Comparison of ENCODE assay signal across 32 cellular contexts in the genomic region with DNA sequence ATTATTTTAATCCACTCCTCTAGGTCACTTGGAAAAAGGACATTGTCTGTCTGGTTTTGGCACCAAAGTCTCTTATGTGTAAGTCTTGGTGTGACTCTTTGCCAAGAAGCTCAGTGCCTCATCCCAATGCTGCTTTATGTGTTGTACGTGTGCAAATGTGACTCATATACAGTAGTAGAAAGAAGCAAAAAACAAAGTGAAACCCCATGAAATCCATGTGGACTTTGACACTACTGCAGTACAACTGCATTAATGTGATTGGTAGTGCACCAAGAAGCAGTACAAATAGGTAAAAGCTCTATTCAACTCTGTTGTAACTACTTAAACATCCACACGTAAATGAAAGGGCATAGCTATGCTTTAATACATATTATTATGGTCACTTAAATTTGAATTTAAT. TPM values are rescaled to one million over a fixed set of nuclear protein-coding genes. Genes with fewer than 3 reads are reported as not detected.
"Had no signal": no experiment of that assay in that cellular context is flagged by ENCODE, and none has a peak within 500 bp of the region (broad histone marks: within the 10 kb centered on the region; RNA-seq: fewer than 3 reads in every experiment).

No MANE protein-coding gene starts in this region.

- H3K27me3 ChIP-seq: stomach, suprapubic skin, testis, thyroid gland, tibial artery, tibial nerve, transverse colon, upper lobe of left lung, upper lobe of right lung, uterus, vagina had no signal

- DNase-seq: stimulated activated CD4-positive, alpha-beta T cell treated with anti-CD3 and anti-CD28 coated beads, Interleukin-2, amount 100 ng/mL, for 48 hours; stimulated activated CD4-positive, alpha-beta T cell treated with anti-CD3 and anti-CD28 coated beads, Interleukin-4, amount 100 ng/mL, for 1 hour; stimulated activated CD4-positive, alpha-beta T cell treated with anti-CD3 and anti-CD28 coated beads, Interleukin-4, amount 100 ng/mL, for 24 hours; stimulated activated CD4-positive, alpha-beta T cell treated with anti-CD3 and anti-CD28 coated beads, Interleukin-4, amount 100 ng/mL, for 4 hours; stimulated activated CD8-positive, alpha-beta memory T cell treated with anti-CD3 and anti-CD28 coated beads, Interleukin-4, amount 100 ng/mL, for 48 hours; stimulated activated naive B cell treated with anti-CD40 and anti-IgM and Interleukin-4, amounts not matched to agents 10 μg/mL and 1 μg/mL and 100 μg/mL, for 72 hours; stimulated activated naive CD4-positive, alpha-beta T cell; stimulated activated naive CD4-positive, alpha-beta T cell treated with Interleukin-2 at 50 U/mL for 16 hours; stimulated activated naive CD8-positive, alpha-beta T cell treated with anti-CD3 and anti-CD28 coated beads, Interleukin-15, amount 100 ng/mL, for 72 hours; stimulated activated naive CD8-positive, alpha-beta T cell treated with anti-CD3 and anti-CD28 coated beads, Interleukin-15, Interleukin-2, amounts not matched to agents 100 U/mL and 50 U/mL, for 24 hours; stomach; substantia nigra; testis; thyroid gland; tibial artery; transverse colon; trophoblast cell; upper lobe of left lung; upper lobe of right lung; uterus had no signal

- H3K4me1 Mint-ChIP-seq: stimulated activated effector memory CD8-positive, alpha-beta T cell treated with anti-CD3 and anti-CD28 coated beads, Interleukin-12 subunit alpha, Interleukin-12 subunit beta, amount 100 ng/mL, for 72 hours; stimulated activated memory B cell treated with anti-CD40 and anti-IgM and Interleukin-4, amounts not matched to agents 10 μg/mL and 1 μg/mL and 100 μg/mL, for 72 hours; stimulated activated naive B cell treated with anti-CD40 and anti-IgM and Interleukin-4, amounts not matched to agents 10 μg/mL and 1 μg/mL and 100 μg/mL, for 72 hours; stimulated activated naive CD8-positive, alpha-beta T cell treated with anti-CD3 and anti-CD28 coated beads, Interleukin-15, amount 100 ng/mL, for 72 hours had no signal

- H3K9me3 Mint-ChIP-seq: stimulated activated effector memory CD8-positive, alpha-beta T cell treated with anti-CD3 and anti-CD28 coated beads, Interleukin-12 subunit alpha, Interleukin-12 subunit beta, amount 100 ng/mL, for 72 hours; stimulated activated memory B cell treated with anti-CD40 and anti-IgM and Interleukin-4, amounts not matched to agents 10 μg/mL and 1 μg/mL and 100 μg/mL, for 72 hours; stimulated activated naive B cell treated with anti-CD40 and anti-IgM and Interleukin-4, amounts not matched to agents 10 μg/mL and 1 μg/mL and 100 μg/mL, for 72 hours; stimulated activated naive CD8-positive, alpha-beta T cell treated with anti-CD3 and anti-CD28 coated beads, Interleukin-15, amount 100 ng/mL, for 72 hours; stimulated activated naive CD8-positive, alpha-beta T cell treated with anti-CD3 and anti-CD28 coated beads, Interleukin-15, Interleukin-2, amounts not matched to agents 100 ng/mL and 50 ng/mL, for 24 hours; type B pancreatic cell had no signal

- H3K9me3 ChIP-seq: stomach, suprapubic skin, testis, thoracic aorta, thyroid gland, tibial artery, tibial nerve, transverse colon, upper lobe of left lung, upper lobe of right lung, uterus, vagina had no signal

- H3K36me3 Mint-ChIP-seq: stimulated activated effector memory CD8-positive, alpha-beta T cell treated with anti-CD3 and anti-CD28 coated beads, Interleukin-12 subunit alpha, Interleukin-12 subunit beta, amount 100 ng/mL, for 72 hours; stimulated activated memory B cell treated with anti-CD40 and anti-IgM and Interleukin-4, amounts not matched to agents 10 μg/mL and 1 μg/mL and 100 μg/mL, for 72 hours; stimulated activated naive B cell treated with anti-CD40 and anti-IgM and Interleukin-4, amounts not matched to agents 10 μg/mL and 1 μg/mL and 100 μg/mL, for 72 hours; type B pancreatic cell had no signal

- H3K27ac Mint-ChIP-seq: stimulated activated effector memory CD8-positive, alpha-beta T cell treated with anti-CD3 and anti-CD28 coated beads, Interleukin-12 subunit alpha, Interleukin-12 subunit beta, amount 100 ng/mL, for 72 hours; stimulated activated memory B cell treated with anti-CD40 and anti-IgM and Interleukin-4, amounts not matched to agents 10 μg/mL and 1 μg/mL and 100 μg/mL, for 72 hours; stimulated activated naive B cell treated with anti-CD40 and anti-IgM and Interleukin-4, amounts not matched to agents 10 μg/mL and 1 μg/mL and 100 μg/mL, for 72 hours; stimulated activated naive CD8-positive, alpha-beta T cell treated with anti-CD3 and anti-CD28 coated beads, Interleukin-15, amount 100 ng/mL, for 72 hours; stimulated activated naive CD8-positive, alpha-beta T cell treated with anti-CD3 and anti-CD28 coated beads, Interleukin-15, Interleukin-2, amounts not matched to agents 100 ng/mL and 50 ng/mL, for 24 hours; type B pancreatic cell had no signal

- H3K36me3 ChIP-seq: stomach, suprapubic skin, thoracic aorta, thyroid gland, tibial artery, transverse colon, upper lobe of left lung, upper lobe of right lung, uterus, vagina had no signal

- ATAC-seq: stimulated activated effector memory CD8-positive, alpha-beta T cell treated with anti-CD3 and anti-CD28 coated beads, Interleukin-12 subunit alpha, Interleukin-12 subunit beta, amount 100 ng/mL, for 72 hours; stimulated activated memory B cell treated with anti-CD40 and anti-IgM and Interleukin-4, amounts not matched to agents 10 μg/mL and 1 μg/mL and 100 μg/mL, for 72 hours; stimulated activated naive B cell treated with anti-CD40 and anti-IgM and Interleukin-4, amounts not matched to agents 10 μg/mL and 1 μg/mL and 100 μg/mL, for 72 hours; stimulated activated naive CD8-positive, alpha-beta T cell treated with anti-CD3 and anti-CD28 coated beads, Interleukin-15, amount 100 ng/mL, for 72 hours; stimulated activated naive CD8-positive, alpha-beta T cell treated with anti-CD3 and anti-CD28 coated beads, Interleukin-15, Interleukin-2, amounts not matched to agents 100 U/mL and 50 U/mL, for 24 hours; upper lobe of right lung had no signal

- H3K4me1 ChIP-seq: stomach, suprapubic skin, testis, thyroid gland, tibial artery, tibial nerve, transverse colon, upper lobe of left lung, upper lobe of right lung, uterus, vagina had no signal

- H3K4me3 ChIP-seq: stomach, suprapubic skin, testis, thoracic aorta, thyroid gland, tibial artery, tibial nerve, transverse colon, upper lobe of left lung, upper lobe of right lung, uterus, vagina had no signal

- H3K27me3 Mint-ChIP-seq: stimulated activated memory B cell treated with anti-CD40 and anti-IgM and Interleukin-4, amounts not matched to agents 10 μg/mL and 1 μg/mL and 100 μg/mL, for 72 hours; stimulated activated naive B cell treated with anti-CD40 and anti-IgM and Interleukin-4, amounts not matched to agents 10 μg/mL and 1 μg/mL and 100 μg/mL, for 72 hours; stimulated activated naive CD8-positive, alpha-beta T cell treated with anti-CD3 and anti-CD28 coated beads, Interleukin-15, amount 100 ng/mL, for 72 hours; stimulated activated naive CD8-positive, alpha-beta T cell treated with anti-CD3 and anti-CD28 coated beads, Interleukin-15, Interleukin-2, amounts not matched to agents 100 ng/mL and 50 ng/mL, for 24 hours; type B pancreatic cell had no signal

- FAIRE-seq: urothelium cell line had no signal

- H3K4me3 Mint-ChIP-seq: stimulated activated effector memory CD8-positive, alpha-beta T cell treated with anti-CD3 and anti-CD28 coated beads, Interleukin-12 subunit alpha, Interleukin-12 subunit beta, amount 100 ng/mL, for 72 hours; stimulated activated memory B cell treated with anti-CD40 and anti-IgM and Interleukin-4, amounts not matched to agents 10 μg/mL and 1 μg/mL and 100 μg/mL, for 72 hours; stimulated activated naive B cell treated with anti-CD40 and anti-IgM and Interleukin-4, amounts not matched to agents 10 μg/mL and 1 μg/mL and 100 μg/mL, for 72 hours; stimulated activated naive CD8-positive, alpha-beta T cell treated with anti-CD3 and anti-CD28 coated beads, Interleukin-15, amount 100 ng/mL, for 72 hours; stimulated activated naive CD8-positive, alpha-beta T cell treated with anti-CD3 and anti-CD28 coated beads, Interleukin-15, Interleukin-2, amounts not matched to agents 100 ng/mL and 50 ng/mL, for 24 hours; type B pancreatic cell had no signal

- H3K27ac ChIP-seq: stomach, suprapubic skin, testis, thoracic aorta, thyroid gland, tibial artery, tibial nerve, transverse colon, upper lobe of left lung, upper lobe of right lung, uterus, vagina had no signal

RNA-seq across cellular contexts. Expression of a gene that starts 59.6 kb away (rescaled TPM):
- total RNA-seq: temporal lobe, ureter, urinary bladder, uterus, vagina had no signal
